Comparison of ENCODE assay signal across 19 cellular contexts in genomic region chr5:5716665-5717064, GRCh38.
DNase-seq lines count a peak whose midpoint lies in the region; ATAC-seq and TF ChIP-seq lines count a peak whose summit lies in the region.
"Had no signal": no experiment of that assay in that cellular context is flagged by ENCODE, and none has a peak within 500 bp of the region (broad histone marks: within the 10 kb centered on the region; RNA-seq: fewer than 3 reads in every experiment).

No MANE protein-coding gene starts in this region.

- peaks cover 3% of the 10 kb centered on the region for H3K27me3 Mint-ChIP-seq in nephron progenitor cell (ENCODE audit: low read depth, poor library complexity)
- H3K27me3 Mint-ChIP-seq in T-cell, result peaks cover 8 to 9% of the 10 kb centered on the region in 2 donors
- H3K27me3 Mint-ChIP-seq: CD4-positive, alpha-beta T cell had no signal

- TF ChIP-seq CTCF in nephron progenitor cell (IDR thresholded peaks at IDR 0.05), result no peak

- CTCF ChIA-PET in T-cell (lab: Charles Lee), result no interaction called here

- H3K9me3 ChIP-seq in SJSA1 (replicated peaks), result no peaks in the 10 kb centered on the region; the same call in 1 of the 2 replicates
- H3K9me3 ChIP-seq: A549, Caco-2 had no signal

- no peaks in the 10 kb centered on the region for H3K9me3 Mint-ChIP-seq in nephron progenitor cell
- H3K9me3 Mint-ChIP-seq in T-cell, result peaks cover 0 to 3% (median 0%) of the 10 kb centered on the region in 3 donors

- H3K4me3 Mint-ChIP-seq in nephron progenitor cell (no peak overlapping the region), T-cell (no peak overlapping the region)
- H3K4me3 Mint-ChIP-seq: CD4-positive, alpha-beta T cell; GM23338; HFFc6 had no signal

- POLR2A ChIA-PET in T-cell (lab: Charles Lee), result no interaction called here

- ATAC-seq in GM19395 (IDR thresholded peaks at IDR 0.05; ENCODE audit: unreplicated experiment), result no peak
- no peak for ATAC-seq in T-cell (replicated peaks in 1 of 4)
- ATAC-seq: A549, GM23338, HCT116 had no signal

- H3K36me3 ChIP-seq in SJSA1, result no peaks in the 10 kb centered on the region

- no peak overlapping the region for H3K4me3 ChIP-seq in SJSA1
- H3K4me3 ChIP-seq: A549, GM23338 had no signal

- H3K36me3 Mint-ChIP-seq in nephron progenitor cell (ENCODE audit: low read depth), result no peaks in the 10 kb centered on the region
- no peaks in the 10 kb centered on the region for H3K36me3 Mint-ChIP-seq in T-cell

- H3K4me1 Mint-ChIP-seq in nephron progenitor cell, result no peaks in the 10 kb centered on the region
- H3K4me1 Mint-ChIP-seq in T-cell, result no peaks in the 10 kb centered on the region
- H3K4me1 Mint-ChIP-seq: GM23338 had no signal

- no peaks in the 10 kb centered on the region for H3K27me3 ChIP-seq in SJSA1 (replicated peaks)

- no peak overlapping the region for H3K27ac ChIP-seq in SJSA1
- H3K27ac ChIP-seq: 22Rv1, A549, C4-2B had no signal

- peaks cover 11% of the 10 kb centered on the region for H3K4me1 ChIP-seq in SJSA1 (replicated peaks)
- H3K4me1 ChIP-seq: A549, Caco-2 had no signal

- H3K27ac Mint-ChIP-seq in nephron progenitor cell (peak overlapping the region; percentile 41), T-cell (no peak overlapping the region)
- H3K27ac Mint-ChIP-seq: CD4-positive, alpha-beta T cell; GM23338; HFFc6 had no signal

- DNase-seq in Daoy (ENCODE audit: low read depth), result peak; percentile 64
- peak; percentile 58 to 70 for DNase-seq in SJSA1 (ENCODE audit: low read depth in 1 of 2, low spot score in 2 of 2)
- DNase-seq in kidney glomerular epithelial cell (lab: John Stamatoyannopoulos, UW), result peak; percentile 8
- no peak for DNase-seq in nephron progenitor cell
- DNase-seq in activated CD4-positive, alpha-beta T cell treated with anti-CD3 and anti-CD28 coated beads, Interleukin-2, amount 50 U/mL, for 1 hour, result no peak
- DNase-seq in T-cell, result no peak
- DNase-seq in NCI-H2227 treated with DMSO at 0.1 percent for 48 hours (lab: John Stamatoyannopoulos, UW), result no peak
- DNase-seq: AML-193; Caco-2; CD4-positive, alpha-beta T cell; GDM1; H7; HFFc6 had no signal

Comparison
In these comparisons a context has a peak if more than half of its experiments do, and no peak if none do; other contexts are left out.
1. DNase-seq: peak in Daoy (single experiment), SJSA1 (2 of 2) and kidney glomerular epithelial cell (single experiment); none in nephron progenitor cell (single experiment), activated CD4-positive, alpha-beta T cell treated with anti-CD3 and anti-CD28 coated beads, Interleukin-2, amount 50 U/mL, for 1 hour (single experiment), T-cell (0 of 34) and NCI-H2227 treated with DMSO at 0.1 percent for 48 hours (single experiment).